ENCODE assay signal across 14 cellular contexts in the genomic region with DNA sequence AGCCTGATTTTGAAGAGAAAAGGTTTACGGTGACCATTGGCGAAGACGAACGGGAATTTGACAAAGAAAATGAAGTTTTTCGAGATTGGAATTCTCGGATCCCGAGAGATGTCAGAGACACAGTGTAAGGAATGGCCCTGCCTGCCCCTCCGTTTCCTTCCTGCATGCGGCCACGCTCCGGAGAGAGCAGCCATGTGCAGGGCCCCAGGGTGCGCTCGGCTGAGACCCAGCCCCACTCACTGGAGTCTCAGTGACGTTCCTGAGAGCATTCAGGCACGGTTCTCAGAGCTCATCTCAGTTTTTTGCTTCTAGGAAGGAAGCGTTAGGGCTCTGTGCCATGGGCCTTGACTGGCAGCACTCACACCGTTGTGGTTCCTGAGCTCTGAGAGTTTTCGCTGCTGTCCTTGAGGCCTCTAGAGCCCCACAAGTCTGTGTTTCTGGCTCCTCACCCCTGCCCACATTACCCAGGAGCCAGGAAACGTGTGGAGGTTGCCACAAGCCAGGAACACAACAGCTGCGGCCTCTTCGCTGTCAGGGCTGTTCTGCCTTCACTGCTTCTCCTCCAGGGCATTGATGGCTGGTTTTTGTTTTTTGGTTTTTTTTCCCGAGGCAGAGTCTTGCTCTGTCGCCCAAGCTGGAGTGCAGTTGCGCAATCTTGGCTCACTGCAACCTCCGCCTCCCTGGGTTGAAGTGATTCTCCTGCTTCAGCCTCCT. TPM values are rescaled to one million over a fixed set of nuclear protein-coding genes. Genes with fewer than 3 reads are reported as not detected.
DNase-seq lines count a peak whose midpoint lies in the region; ATAC-seq and TF ChIP-seq lines count a peak whose summit lies in the region.
"Had no signal": no experiment of that assay in that cellular context is flagged by ENCODE, and none has a peak within 500 bp of the region (broad histone marks: within the 10 kb centered on the region; RNA-seq: fewer than 3 reads in every experiment).

No MANE protein-coding gene starts in this region.

- no peak overlapping the region for H2AK5ac ChIP-seq in IMR-90 (ENCODE audit: low read depth, low read length)

- H3K4me3 ChIP-seq in IMR-90 (ENCODE audit: insufficient read depth, low read depth, low read length) (no peak overlapping the region), right lobe of liver (no peak overlapping the region), subcutaneous abdominal adipose tissue (ENCODE audit: low read depth in 1 of 5, low read length in 5 of 5) (no peak overlapping the region), mucosa of descending colon (no peak overlapping the region)
- H3K4me3 ChIP-seq: coronary artery, neural progenitor cell had no signal

- no peak overlapping the region for H2BK120ac ChIP-seq in IMR-90 (ENCODE audit: low read depth, low read length)

- H3K14ac ChIP-seq in IMR-90 (replicated peaks; ENCODE audit: low read depth, low read length) = no peak overlapping the region

- no peak overlapping the region for H2AFZ ChIP-seq in IMR-90 (replicated peaks; ENCODE audit: low read length, poor library complexity)
- H2AFZ ChIP-seq: neural progenitor cell had no signal

- no peak overlapping the region for H4K91ac ChIP-seq in IMR-90 (ENCODE audit: insufficient read depth, low read depth, low read length)

- peaks cover 8% of the 10 kb centered on the region; the same call in 1 of the 2 replicates for H3K9me1 ChIP-seq in IMR-90 (ENCODE audit: insufficient read depth, low read length)

- no peak overlapping the region for H3K4me2 ChIP-seq in IMR-90 (ENCODE audit: low read depth, low read length)
- H3K4me2 ChIP-seq: neural progenitor cell had no signal

- no peaks in the 10 kb centered on the region for H3K4me1 ChIP-seq in IMR-90 (ENCODE audit: control insufficient read depth, insufficient read depth, low read length)
- peaks cover 0 to 37% (median 17%) of the 10 kb centered on the region in 4 donors for H3K4me1 ChIP-seq in right lobe of liver
- peaks cover 2 to 27% (median 15%) of the 10 kb centered on the region in 5 donors for H3K4me1 ChIP-seq in subcutaneous abdominal adipose tissue (ENCODE audit: control insufficient read depth in 5 of 5, insufficient read depth in 5 of 5, low read length in 5 of 5)
- H3K4me1 ChIP-seq in mucosa of descending colon (ENCODE audit: low read depth) = no peaks in the 10 kb centered on the region
- H3K4me1 ChIP-seq: BE2C, neural progenitor cell had no signal

- 89% methylated on average over 10 of the region's 25 CpGs; no CpG with 5 or more reads in 1 of the 2 experiments for WGBS in IMR-90 (ENCODE audit: extremely low coverage in 2 of 2, insufficient read length in 1 of 2), 2 experiments
- WGBS in right lobe of liver (ENCODE audit: insufficient coverage, low coverage, low lambda C conversion rate, missing lambda C conversion rate) = 48% methylated on average over 15 of the region's 25 CpGs

- TF ChIP-seq RAD21 in IMR-90 (IDR thresholded peaks at IDR 0.05; ENCODE audit: low read length) = no peak

- H2BK20ac ChIP-seq in IMR-90 (ENCODE audit: low read depth, low read length) = no peak overlapping the region

- no peak overlapping the region for H4K5ac ChIP-seq in IMR-90 (ENCODE audit: low read depth, low read length)

- DNase-seq in IMR-90 = no peak
- no peak for DNase-seq in caudate nucleus (lab: John Stamatoyannopoulos, UW)
- peak in 1 of 3 donors; percentile 46 for DNase-seq in right lobe of liver
- DNase-seq in GM13976 (ENCODE audit: low spot score) = no peak
- no peak for DNase-seq in ecto neural progenitor cell (ENCODE audit: low spot score)
- no peak for DNase-seq in mucosa of descending colon
- DNase-seq: activated T-cell treated with anti-CD3 and anti-CD28 coated beads, Interleukin-2, amount 50 U/mL, for 4 hours; BE2C; NK-92 treated with Interleukin-12 subunit alpha and Interleukin-12 subunit beta, amount 100 ng/mL, for 24 hours; SHP77 treated with DMSO at 0.1 percent for 48 hours had no signal

- CTCF ChIA-PET in IMR-90 (lab: Yijun Ruan, JAX) = no interaction called here

- intact Hi-C loops in IMR-90 (cut with micrococcal nuclease) (no loop called here), right lobe of liver (cut with DNase I) (no loop called here), mucosa of descending colon (cut with DNase I, micrococcal nuclease) (no loop called here)

- H4K8ac ChIP-seq in IMR-90 (ENCODE audit: low read depth in 2 of 2, low read length in 2 of 2) = no peak overlapping the region

- BruUV-seq in IMR-90 (replicated peaks; lab: Mats Ljungman, UMichigan) = no TSS peak

- no peak overlapping the region for H3K4ac ChIP-seq in IMR-90 (ENCODE audit: low read depth, low read length)

- H3K27ac ChIP-seq in IMR-90 (ENCODE audit: insufficient read depth, low read length) (no peak overlapping the region), caudate nucleus (ENCODE audit: low read depth, low read length) (peak overlapping the region; percentile 63), right lobe of liver (peak overlapping the region in 2 of 3 donors; percentile 9 to 47), subcutaneous abdominal adipose tissue (ENCODE audit: low read depth, low read length) (peak overlapping the region; percentile 37)
- H3K27ac ChIP-seq: neural progenitor cell had no signal

- H3K36me3 ChIP-seq in IMR-90 (ENCODE audit: control insufficient read depth, insufficient read depth, low read length) (peaks cover 49% of the 10 kb centered on the region), right lobe of liver (peaks cover 0 to 7% (median under 1%) of the 10 kb centered on the region in 4 donors), subcutaneous abdominal adipose tissue (ENCODE audit: control insufficient read depth in 5 of 5, insufficient read depth in 5 of 5, low read length in 5 of 5) (peaks cover 0 to 54% (median 44%) of the 10 kb centered on the region in 5 donors), mucosa of descending colon (ENCODE audit: low read depth) (no peaks in the 10 kb centered on the region)
- H3K36me3 ChIP-seq: neural progenitor cell had no signal

- no peak overlapping the region for H3K18ac ChIP-seq in IMR-90 (ENCODE audit: low read depth, low read length)

- H3K79me1 ChIP-seq in IMR-90 (ENCODE audit: low read depth in 1 of 2, low read length in 2 of 2) = peaks cover 0 to 55% of the 10 kb centered on the region in 2 experiments; a peak in 3 of 4 replicates

- peak overlapping the region; percentile 50 for H2AK9ac ChIP-seq in IMR-90 (replicated peaks; ENCODE audit: low read depth, low read length, poor library complexity)

- no peak overlapping the region for H3K23ac ChIP-seq in IMR-90 (ENCODE audit: low read depth, low read length)

- TF ChIP-seq CTCF in IMR-90 (conservative IDR thresholded peaks at IDR 0.05; ENCODE audit: low read depth, low read length) (no peak), right lobe of liver (IDR thresholded peaks at IDR 0.05) (no peak), GM13976 (IDR thresholded peaks at IDR 0.05; ENCODE audit: borderline replicate concordance, control extremely low read depth, extremely low read depth, insufficient read depth, missing control alignments) (no peak), mucosa of descending colon (IDR thresholded peaks at IDR 0.05) (no peak)

- H2BK15ac ChIP-seq in IMR-90 (ENCODE audit: low read depth, low read length) = no peak overlapping the region

- dilution Hi-C loops in IMR-90 (cut with HindIII; ENCODE audit: low sequenced_read_pairs, unreplicated experiment) = no loop called here

- H3K27me3 ChIP-seq in IMR-90 (ENCODE audit: control insufficient read depth, insufficient read depth, low read length) (no peaks in the 10 kb centered on the region), right lobe of liver (no peaks in the 10 kb centered on the region), subcutaneous abdominal adipose tissue (ENCODE audit: control insufficient read depth in 5 of 5, insufficient read depth in 4 of 5, low read length in 5 of 5) (no peaks in the 10 kb centered on the region)
- H3K27me3 ChIP-seq: BE2C, neural progenitor cell had no signal

- H3K9me3 ChIP-seq in IMR-90 (ENCODE audit: control insufficient read depth, insufficient read depth, low read length) (no peaks in the 10 kb centered on the region), right lobe of liver (no peaks in the 10 kb centered on the region), subcutaneous abdominal adipose tissue (ENCODE audit: control insufficient read depth in 5 of 5, low read length in 5 of 5) (no peaks in the 10 kb centered on the region), mucosa of descending colon (no peaks in the 10 kb centered on the region)
- H3K9me3 ChIP-seq: BE2C had no signal

- ATAC-seq in IMR-90 (ENCODE audit: low read depth) = no peak
- no peak for ATAC-seq in right lobe of liver
- ATAC-seq in HG03135 (IDR thresholded peaks at IDR 0.05; ENCODE audit: unreplicated experiment) = no peak
- no peak for ATAC-seq in mucosa of descending colon
- ATAC-seq: activated T-cell treated with anti-CD3 and anti-CD28 coated beads, Interleukin-2, amount 50 U/mL, for 4 hours had no signal

- peaks cover 20% of the 10 kb centered on the region for H4K20me1 ChIP-seq in IMR-90 (ENCODE audit: insufficient read depth, low read length)

- TF ChIP-seq POLR2A in IMR-90 (IDR thresholded peaks at IDR 0.05; ENCODE audit: low read depth, low read length) (no peak), right lobe of liver (IDR thresholded peaks at IDR 0.05) (no peak)

- in situ Hi-C loops in IMR-90 (cut with MboI; ENCODE audit: low sequenced_read_pairs) (no loop called here), GM13976 (cut with MboI; ENCODE audit: low sequenced_read_pairs, unreplicated experiment) (no loop called here)

- H3K9ac ChIP-seq in IMR-90 (ENCODE audit: low read depth, low read length) = no peak overlapping the region
- H3K9ac ChIP-seq in subcutaneous abdominal adipose tissue (ENCODE audit: low read length in 5 of 5) = peak overlapping the region in 1 of 5 donors; percentile 21
- H3K9ac ChIP-seq: neural progenitor cell had no signal

- H2BK5ac ChIP-seq in IMR-90 (ENCODE audit: low read depth, low read length, poor library complexity, severe bottlenecking) = no peak overlapping the region

- POLR2A ChIA-PET in IMR-90 (lab: Charles Lee; ENCODE audit: unreplicated experiment) = no interaction called here

- H3K56ac ChIP-seq in IMR-90 (ENCODE audit: extremely low read depth, insufficient read depth, low read length) = no peak overlapping the region

RNA-seq across cellular contexts. Expression of a gene that starts 29.8 kb away (rescaled TPM):
- total RNA-seq in IMR-90 (2012; rRNA removed) (3.4 and 4.2 TPM in 2 replicates), right lobe of liver (10 to 100 TPM in 5 of 6 experiments, 1 to 10 TPM in 1; 8.7 to 22.8 (median 16.4) TPM), mucosa of descending colon (10 to 100 TPM; 37.4 to 54.8 (median 48.1) TPM)
- polyA plus RNA-seq in IMR-90 (2012; rRNA removed) = 21.3 and 22.7 TPM in 2 replicates
- 15.4 and 23.2 TPM in 2 replicates for polyA plus RNA-seq in IMR-90 (2012; cell fraction: cytosol; rRNA removed)
- polyA plus RNA-seq in IMR-90 (2012; cell fraction: nucleus; rRNA removed; ENCODE audit: low replicate concordance) = 64.2 and 65.2 TPM in 2 replicates

RNA-seq across cellular contexts. Expression of a gene that starts 38.4 kb away (rescaled TPM):
- not detected in 2 replicates for total RNA-seq in IMR-90 (2012; rRNA removed)
- 0.09 TPM in 1 of 2 replicates, not detected in the other for polyA plus RNA-seq in IMR-90 (2012; rRNA removed)
- polyA plus RNA-seq in IMR-90 (2012; cell fraction: cytosol; rRNA removed) = 0.12 TPM in 1 of 2 replicates, not detected in the other
- 0.71 and 1.6 TPM in 2 replicates for polyA plus RNA-seq in IMR-90 (2012; cell fraction: nucleus; rRNA removed; ENCODE audit: low replicate concordance)
- not detected for total RNA-seq in right lobe of liver
- total RNA-seq in mucosa of descending colon = not detected
- total RNA-seq: activated T-cell treated with anti-CD3 and anti-CD28 coated beads, Interleukin-2, amount 50 U/mL, for 4 hours had no signal

RNA-seq across cellular contexts. Expression of a gene that starts 50.9 kb away (rescaled TPM):
- 65.6 and 90.5 TPM in 2 replicates for total RNA-seq in IMR-90 (2012; rRNA removed)
- 169 and 228 TPM in 2 replicates for polyA plus RNA-seq in IMR-90 (2012; rRNA removed)
- polyA plus RNA-seq in IMR-90 (2012; cell fraction: cytosol; rRNA removed) = 205 and 351 TPM in 2 replicates
- polyA plus RNA-seq in IMR-90 (2012; cell fraction: nucleus; rRNA removed; ENCODE audit: low replicate concordance) = 119 and 281 TPM in 2 replicates
- total RNA-seq in right lobe of liver = 10 to 100 TPM; 22.8 to 70.0 (median 41.3) TPM
- 100 to 1,000 TPM; 150 to 316 (median 184) TPM for total RNA-seq in mucosa of descending colon
